In genomic region chr10:42866115-42866995, GRCh38 we compare ENCODE assay signal across 1 cellular context.
TF ChIP-seq lines count a peak whose summit lies in the region.

No MANE protein-coding gene starts in this region.

TF ChIP-seq in HEK293, 187 proteins besides CTCF, POLR2A, EP300 and RAD21 (continued from another document):
- TF ChIP-seq ZNF362 (tag by site-specific recombination; IDR thresholded peaks at IDR 0.05) (no peak), AEBP2 (tag by site-specific recombination; IDR thresholded peaks at IDR 0.05; ENCODE audit: borderline replicate concordance) (no peak), ZNF501 (tag by site-specific recombination; IDR thresholded peaks at IDR 0.05) (0 out of 2 replicates have a peak, but pooled peaks have one; percentile 42), ZSCAN30 (tag by site-specific recombination; IDR thresholded peaks at IDR 0.05) (peak; percentile 62; the same call in 1 of the 2 replicates), ZNF76 (tag by site-specific recombination; IDR thresholded peaks at IDR 0.05; ENCODE audit: borderline replicate concordance, low read depth) (peak; percentile 52; the same call in 1 of the 2 replicates), ZSCAN4 (tag by site-specific recombination; IDR thresholded peaks at IDR 0.05) (peak; percentile 27; the same call in 1 of the 2 replicates), ZNF654 (tag by site-specific recombination; IDR thresholded peaks at IDR 0.05; ENCODE audit: low read depth) (peak; percentile 75), ZNF2 (tag by site-specific recombination; IDR thresholded peaks at IDR 0.05) (0 out of 2 replicates have a peak, but pooled peaks have one; percentile 54), ZNF311 (tag by site-specific recombination; IDR thresholded peaks at IDR 0.05; ENCODE audit: borderline replicate concordance) (no peak)
